26 cellular contexts compared by ENCODE assay signal in genomic region chr1:109704173-109704572, GRCh38. TPM values are rescaled to one million over a fixed set of nuclear protein-coding genes. Genes with fewer than 3 reads are reported as not detected.
A peak's percentile ranks its signal among the peaks of the same experiment; 100 is the strongest.
DNase-seq lines count a peak whose midpoint lies in the region; ATAC-seq, FAIRE-seq and TF ChIP-seq lines count a peak whose summit lies in the region.
"Had no signal": no experiment of that assay in that cellular context is flagged by ENCODE, and none has a peak within 500 bp of the region (broad histone marks: within the 10 kb centered on the region; RNA-seq: fewer than 3 reads in every experiment).

No MANE protein-coding gene starts in this region.

- no peak for TF ChIP-seq POLR2A in HCT116 (IDR thresholded peaks at IDR 0.05; ENCODE audit: borderline replicate concordance, extremely low read depth, insufficient read depth, insufficient read length)
- no peak for TF ChIP-seq POLR2A in K562 (conservative IDR thresholded peaks at IDR 0.05)
- no peak for TF ChIP-seq POLR2A in GM18505 (IDR thresholded peaks at IDR 0.05; ENCODE audit: borderline replicate concordance, extremely low read depth, insufficient read depth, insufficient read length)
- TF ChIP-seq POLR2A in esophagus squamous epithelium (IDR thresholded peaks at IDR 0.05) = no peak

- CTCF ChIA-PET in HCT116 (lab: Charles Lee) (no interaction called here), K562 (lab: Yijun Ruan, JAX; ENCODE audit: low intra/inter-chr PET ratio) (interaction anchor here (1.6 kb wide), 1 partner anchor 61 kb away, joined by 6 read pairs; no protein-coding TSS in a partner anchor)

- no peaks in the 10 kb centered on the region for H3K9me2 ChIP-seq in HCT116 (ENCODE audit: insufficient read depth)

- peak; percentile 30; the same call in 1 of the 2 replicates for TF ChIP-seq RAD21 in HCT116 (IDR thresholded peaks at IDR 0.05; ENCODE audit: low read depth)
- TF ChIP-seq RAD21 in K562 (CRISPR knock-in tag; conservative IDR thresholded peaks at IDR 0.05 in 1 of 2, IDR thresholded peaks at IDR 0.05 in 1 of 2) = peak in 1 of 2 experiments; percentile 25; a peak in 1 of 4 replicates

- no peak overlapping the region for H3K4me3 ChIP-seq in BE2C (ENCODE audit: low read depth, low read length)
- H3K4me3 ChIP-seq in HCT116 (replicated peaks in 1 of 2; ENCODE audit: low read depth in 1 of 2, low read length in 2 of 2) = no peak overlapping the region
- H3K4me3 ChIP-seq in K562 = no peak overlapping the region
- no peak overlapping the region for H3K4me3 ChIP-seq in esophagus squamous epithelium
- H3K4me3 ChIP-seq: BLaER1, sigmoid colon, stomach had no signal

- no peak for TF ChIP-seq EP300 in K562 (IDR thresholded peaks at IDR 0.05; ENCODE audit: low read length)

- FAIRE-seq in K562 (lab: Jason Lieb, UNC) = no peak
- FAIRE-seq: D721Med, G401.6, urothelium cell line had no signal

- H4K20me1 ChIP-seq in HCT116 (ENCODE audit: insufficient read depth) (no peaks in the 10 kb centered on the region), K562 (replicated peaks; ENCODE audit: control insufficient read depth, insufficient read depth, low read length) (no peaks in the 10 kb centered on the region)
- H4K20me1 ChIP-seq: BLaER1 had no signal

- intact Hi-C loops in HCT116 (cut with micrococcal nuclease) = no loop called here
- intact Hi-C loops in K562 (cut with micrococcal nuclease) = loop anchor here (5.0 kb wide), 1 partner anchor 62 kb away; no protein-coding TSS in a partner anchor
- intact Hi-C loops in esophagus squamous epithelium (cut with DNase I) = no loop called here

- H3K79me2 ChIP-seq in HCT116 (ENCODE audit: insufficient read depth, low read length) (no peaks in the 10 kb centered on the region), K562 (ENCODE audit: control insufficient read depth, insufficient read depth, low read length) (no peaks in the 10 kb centered on the region)

- RAD21 ChIA-PET in HCT116 (lab: Charles Lee; ENCODE audit: low non-redundant PET in 1 of 2, low total read pairs in 2 of 2, uncharacterized antibody in 2 of 2, unreplicated experiment in 2 of 2) = no interaction called here

- TF ChIP-seq CTCF in BE2C (IDR thresholded peaks at IDR 0.05; ENCODE audit: low read depth, low read length) = peak; percentile 17; the same call in 1 of the 2 replicates
- no peak for TF ChIP-seq CTCF in HCT116 (IDR thresholded peaks at IDR 0.05 in 2 of 3, conservative IDR thresholded peaks at IDR 0.05 in 1 of 3; ENCODE audit: borderline replicate concordance in 1 of 3, insufficient read depth in 1 of 3, low read depth in 2 of 3, low read length in 2 of 3)
- peak in 2 of 3 experiments; percentile 10 to 44; a peak in 2 of 6 replicates for TF ChIP-seq CTCF in K562 (IDR thresholded peaks at IDR 0.05 in 2 of 3, conservative IDR thresholded peaks at IDR 0.05 in 1 of 3; ENCODE audit: insufficient read depth in 2 of 3, low read depth in 1 of 3, low read length in 3 of 3)
- no peak for TF ChIP-seq CTCF in esophagus squamous epithelium (IDR thresholded peaks at IDR 0.05)

- H3K36me3 ChIP-seq in BE2C = no peaks in the 10 kb centered on the region
- no peaks in the 10 kb centered on the region for H3K36me3 ChIP-seq in HCT116 (ENCODE audit: control insufficient read depth in 1 of 2, insufficient read depth in 2 of 2, low read length in 2 of 2)
- no peaks in the 10 kb centered on the region for H3K36me3 ChIP-seq in K562 (ENCODE audit: control insufficient read depth, insufficient read depth, low read length)
- H3K36me3 ChIP-seq in esophagus squamous epithelium = no peaks in the 10 kb centered on the region
- H3K36me3 ChIP-seq: BLaER1, sigmoid colon, stomach had no signal

- H3K9me3 ChIP-seq in BE2C (no peaks in the 10 kb centered on the region), HCT116 (ENCODE audit: control insufficient read depth in 1 of 2, insufficient read depth in 1 of 2, low read depth in 1 of 2, low read length in 2 of 2) (peaks cover 0 to 6% of the 10 kb centered on the region in 2 experiments; a peak in 1 of 4 replicates), K562 (replicated peaks; ENCODE audit: control insufficient read depth, insufficient read depth, low read depth, low read length) (peaks cover 12% of the 10 kb centered on the region), esophagus squamous epithelium (peaks cover 0 to 23% (median 0%) of the 10 kb centered on the region in 3 donors)
- H3K9me3 ChIP-seq: sigmoid colon had no signal

- H3K9ac ChIP-seq in HCT116 (ENCODE audit: low read length) (no peak overlapping the region), K562 (ENCODE audit: insufficient read depth in 1 of 2, low read depth in 2 of 2, low read length in 2 of 2) (no peak overlapping the region)
- H3K9ac ChIP-seq: BLaER1 had no signal

- H3K4me2 ChIP-seq in HCT116 (ENCODE audit: low read length) (no peak overlapping the region), K562 (ENCODE audit: insufficient read depth, low read length) (no peak overlapping the region)
- H3K4me2 ChIP-seq: BLaER1 had no signal

- ATAC-seq in HCT116 = no peak
- ATAC-seq in K562 = no peak
- no peak for ATAC-seq in GM18505 (IDR thresholded peaks at IDR 0.05; ENCODE audit: unreplicated experiment)
- ATAC-seq in GM21619 (IDR thresholded peaks at IDR 0.05; ENCODE audit: unreplicated experiment) = no peak
- ATAC-seq: activated T-helper 17 cell treated with anti-CD3 and anti-CD28 coated beads, Interleukin-2, amount 50 U/mL, for 72 hours had no signal

- H3K27ac ChIP-seq in HCT116 (ENCODE audit: low read depth, low read length) (no peak overlapping the region), K562 (ENCODE audit: extremely low read depth, low read depth, low read length) (no peak overlapping the region), esophagus squamous epithelium (no peak overlapping the region)
- H3K27ac ChIP-seq: BLaER1, sigmoid colon, stomach had no signal

- BruUV-seq in HCT116 (replicated peaks; lab: Mats Ljungman, UMichigan) (no TSS peak), K562 (replicated peaks; lab: Mats Ljungman, UMichigan) (no TSS peak)

- POLR2A ChIA-PET in HCT116 (lab: Charles Lee) = no interaction called here
- POLR2A ChIA-PET in K562 (lab: Yijun Ruan, JAX) = interaction anchor here (0.6 to 0.8 kb wide), 2 partner anchors 31 to 440 kb away, joined by 3 read pairs; no protein-coding TSS in a partner anchor

- 0 out of 2 replicates have a peak, but pooled peaks cover 3% of the 10 kb centered on the region for H3K4me1 ChIP-seq in BE2C
- no peaks in the 10 kb centered on the region for H3K4me1 ChIP-seq in HCT116 (ENCODE audit: control insufficient read depth in 1 of 2, insufficient read depth in 2 of 2, low read length in 2 of 2)
- no peaks in the 10 kb centered on the region for H3K4me1 ChIP-seq in K562 (replicated peaks in 1 of 2; ENCODE audit: control insufficient read depth in 2 of 2, insufficient read depth in 2 of 2, low read length in 2 of 2)
- no peaks in the 10 kb centered on the region for H3K4me1 ChIP-seq in esophagus squamous epithelium
- H3K4me1 ChIP-seq: BLaER1, sigmoid colon had no signal

- 9% methylated on average over 8 of the region's 8 CpGs for WGBS in K562 (ENCODE audit: insufficient coverage, low coverage, missing lambda C conversion rate)
- 71 to 83% methylated on average over 8 of the region's 8 CpGs for WGBS in esophagus squamous epithelium, 2 donors

- H3K9me1 ChIP-seq in K562 (ENCODE audit: control insufficient read depth, insufficient read depth, low read length) = no peaks in the 10 kb centered on the region

- in situ Hi-C loops in K562 (cut with MboI) = no loop called here

- DNase-seq in BE2C = no peak
- DNase-seq in HCT116 (ENCODE audit: low read depth, low spot score) = no peak
- peak; percentile 2 to 11 (median 6) for DNase-seq in K562 (ENCODE audit: extremely low read depth in 1 of 4, low spot score in 3 of 4)
- DNase-seq in kidney tubule cell (ENCODE audit: low spot score) = peak; percentile 0
- DNase-seq in NCI-H2029 (lab: John Stamatoyannopoulos, UW) = no peak
- DNase-seq in esophagus squamous epithelium (lab: John Stamatoyannopoulos, UW) = no peak
- DNase-seq: activated naive CD8-positive, alpha-beta T cell treated with anti-CD3 and anti-CD28 coated beads, Interleukin-2, amount 10 ng/mL, durations not matched to agents 7 days and 5 days; glutamatergic neuron; immature natural killer cell; NCI-H2029 treated with DMSO at 0.1 percent for 48 hours; NCI-H524; SIG-M5; sigmoid colon; stimulated activated CD4-positive, alpha-beta T cell treated with anti-CD3 and anti-CD28 coated beads, Interleukin-1b, Interleukin-23, amount 100 ng/mL, for 48 hours; stomach; T-helper 2 cell had no signal

- no peak overlapping the region for H2AFZ ChIP-seq in HCT116 (ENCODE audit: low read depth, low read length, poor library complexity, severe bottlenecking)
- no peak overlapping the region for H2AFZ ChIP-seq in K562 (ENCODE audit: low read depth, low read length)

- no peaks in the 10 kb centered on the region for H3K27me3 ChIP-seq in BE2C
- H3K27me3 ChIP-seq in HCT116 (ENCODE audit: insufficient read depth, low read length) = no peaks in the 10 kb centered on the region
- H3K27me3 ChIP-seq in K562 (ENCODE audit: control insufficient read depth in 2 of 2, insufficient read depth in 2 of 2, low read length in 2 of 2) = peaks cover 0 to 8% of the 10 kb centered on the region in 2 experiments; a peak in 2 of 5 replicates
- H3K27me3 ChIP-seq in esophagus squamous epithelium = no peaks in the 10 kb centered on the region
- H3K27me3 ChIP-seq: BLaER1, sigmoid colon, stomach had no signal

RNA-seq across cellular contexts. Expression of gene GSTM5, which starts 7.9 kb away (rescaled TPM):
- not detected for polyA plus RNA-seq in BE2C (2012; ENCODE audit: insufficient read depth, insufficient read length, low read depth)
- not detected for total RNA-seq in HCT116 (2021; ENCODE audit: unreplicated experiment)
- not detected in 2 replicates for polyA plus RNA-seq in HCT116 (2012)
- total RNA-seq in K562 (2011; cell fraction: chromatin; rRNA removed; ENCODE audit: low replicate concordance) = 0.16 TPM in 1 of 2 replicates, not detected in the other
- 0.17 TPM in 1 of 2 replicates, not detected in the other for total RNA-seq in K562 (2011; cell fraction: nucleolus; rRNA removed)
- 0.15 and 0.23 TPM in 2 replicates for total RNA-seq in K562 (2011; cell fraction: nucleoplasm; rRNA removed)
- not detected in 2 replicates for total RNA-seq in K562 (2014; rRNA removed)
- total RNA-seq in K562 (2014; rRNA removed; fragmentation: Illumina TruSeq; extraction: Trizol) = not detected in 2 replicates
- not detected in 2 replicates for total RNA-seq in K562 (2015; rRNA removed; fragmentation: Illumina TruSeq; extraction: Trizol)
- total RNA-seq in K562 (2021) = not detected in 2 replicates
- polyA plus RNA-seq in K562 (2011; rRNA removed) = not detected in 2 replicates
- not detected in 2 replicates for polyA plus RNA-seq in K562 (2011; cell fraction: cytosol; rRNA removed)
- 0.15 TPM in 1 of 2 replicates, not detected in the other for polyA plus RNA-seq in K562 (2011; cell fraction: nucleus; rRNA removed)
- polyA plus RNA-seq in K562 (2012) = not detected in 2 replicates
- not detected in 2 replicates for polyA plus RNA-seq in K562 (2014; fragmentation: Illumina TruSeq; extraction: Trizol)
- not detected for polyA plus RNA-seq in K562 (2014; fragmentation: Nextera tagmentation; extraction: Ambion mirVana)
- polyA plus RNA-seq in K562 (2014; rRNA removed) = not detected in 2 replicates
- not detected in 2 replicates for polyA minus RNA-seq in K562 (2011; rRNA and poly(A)+ RNA removed)
- not detected in 2 replicates for polyA minus RNA-seq in K562 (2011; cell fraction: cytosol; rRNA and poly(A)+ RNA removed)
- under 0.01 and 0.11 TPM in 2 replicates for polyA minus RNA-seq in K562 (2011; cell fraction: nucleus; rRNA and poly(A)+ RNA removed)
- 1 to 10 TPM in 2 of 4 donors, not detected in 2; 2.2 to 4.6 TPM for total RNA-seq in esophagus squamous epithelium
- total RNA-seq: activated CD8-positive, alpha-beta memory T cell treated with anti-CD3 and anti-CD28 coated beads for 36 hours; activated naive CD8-positive, alpha-beta T cell treated with anti-CD3 and anti-CD28 coated beads, Interleukin-2, amount 10 ng/mL, durations not matched to agents 7 days and 5 days; activated T-helper 17 cell treated with anti-CD3 and anti-CD28 coated beads, Interleukin-2, amount 50 U/mL, for 72 hours; lung microvascular endothelial cell; osteocyte had no signal

RNA-seq across cellular contexts. Expression of gene GSTM1, which starts 16.6 kb away (rescaled TPM):
- polyA plus RNA-seq in BE2C (2012; ENCODE audit: insufficient read depth, insufficient read length, low read depth) = 0.96 TPM
- total RNA-seq in HCT116 (2021; ENCODE audit: unreplicated experiment) (not detected), K562 (2014; rRNA removed) (not detected in 2 replicates), K562 (2014; rRNA removed; fragmentation: Illumina TruSeq; extraction: Trizol) (not detected in 2 replicates), K562 (2015; rRNA removed; fragmentation: Illumina TruSeq; extraction: Trizol) (not detected in 2 replicates), K562 (2021) (not detected in 2 replicates), esophagus squamous epithelium (100 to 1,000 TPM in 1 of 4 donors, under 1 TPM in 1, not detected in 2; 0.83 to 299 TPM)
- polyA plus RNA-seq in HCT116 (2012) = 0.20 TPM in 1 of 2 replicates, not detected in the other
- 0.65 and 0.70 TPM in 2 replicates for total RNA-seq in K562 (2011; cell fraction: chromatin; rRNA removed; ENCODE audit: low replicate concordance)
- not detected in 2 replicates for total RNA-seq in K562 (2011; cell fraction: nucleolus; rRNA removed)
- total RNA-seq in K562 (2011; cell fraction: nucleoplasm; rRNA removed) = not detected in 2 replicates
- polyA plus RNA-seq in K562 (2011; rRNA removed) (0.14 TPM in 1 of 2 replicates, not detected in the other), K562 (2014; fragmentation: Illumina TruSeq; extraction: Trizol) (not detected in 2 replicates), K562 (2014; fragmentation: Nextera tagmentation; extraction: Ambion mirVana) (not detected), K562 (2014; rRNA removed) (not detected in 2 replicates)
- polyA plus RNA-seq in K562 (2011; cell fraction: cytosol; rRNA removed) = 0.21 and 0.29 TPM in 2 replicates
- 0.59 and 1.3 TPM in 2 replicates for polyA plus RNA-seq in K562 (2011; cell fraction: nucleus; rRNA removed)
- polyA plus RNA-seq in K562 (2012) = 0.07 and 0.40 TPM in 2 replicates
- polyA minus RNA-seq in K562 (2011; rRNA and poly(A)+ RNA removed) = 0.18 and 0.28 TPM in 2 replicates
- polyA minus RNA-seq in K562 (2011; cell fraction: cytosol; rRNA and poly(A)+ RNA removed) = not detected in 2 replicates
- polyA minus RNA-seq in K562 (2011; cell fraction: nucleus; rRNA and poly(A)+ RNA removed) = not detected in 2 replicates
- total RNA-seq: activated CD8-positive, alpha-beta memory T cell treated with anti-CD3 and anti-CD28 coated beads for 36 hours; activated naive CD8-positive, alpha-beta T cell treated with anti-CD3 and anti-CD28 coated beads, Interleukin-2, amount 10 ng/mL, durations not matched to agents 7 days and 5 days; lung microvascular endothelial cell had no signal

RNA-seq across cellular contexts. Expression of gene GSTM2, which starts 36.3 kb away (rescaled TPM):
- polyA plus RNA-seq in BE2C (2012; ENCODE audit: insufficient read depth, insufficient read length, low read depth) = 38.9 TPM
- total RNA-seq in HCT116 (2021; ENCODE audit: unreplicated experiment) (5.9 TPM), K562 (2014; rRNA removed) (1.6 TPM in 2 replicates), K562 (2014; rRNA removed; fragmentation: Illumina TruSeq; extraction: Trizol) (2.5 and 2.6 TPM in 2 replicates), K562 (2015; rRNA removed; fragmentation: Illumina TruSeq; extraction: Trizol) (4.2 TPM in 2 replicates), K562 (2021) (6.4 and 6.8 TPM in 2 replicates), esophagus squamous epithelium (10 to 100 TPM; 17.8 to 87.9 (median 46.2) TPM)
- 3.8 and 5.3 TPM in 2 replicates for polyA plus RNA-seq in HCT116 (2012)
- total RNA-seq in K562 (2011; cell fraction: chromatin; rRNA removed; ENCODE audit: low replicate concordance) = 18.6 and 26.2 TPM in 2 replicates
- 12.3 and 13.0 TPM in 2 replicates for total RNA-seq in K562 (2011; cell fraction: nucleolus; rRNA removed)
- 16.2 and 17.0 TPM in 2 replicates for total RNA-seq in K562 (2011; cell fraction: nucleoplasm; rRNA removed)
- polyA plus RNA-seq in K562 (2011; rRNA removed) (5.4 and 11.9 TPM in 2 replicates), K562 (2014; fragmentation: Illumina TruSeq; extraction: Trizol) (8.6 and 10.9 TPM in 2 replicates), K562 (2014; fragmentation: Nextera tagmentation; extraction: Ambion mirVana) (10 to 100 TPM; 12.4 to 15.1 TPM), K562 (2014; rRNA removed) (7.6 and 7.7 TPM in 2 replicates)
- 7.2 and 11.1 TPM in 2 replicates for polyA plus RNA-seq in K562 (2011; cell fraction: cytosol; rRNA removed)
- 53.6 and 78.5 TPM in 2 replicates for polyA plus RNA-seq in K562 (2011; cell fraction: nucleus; rRNA removed)
- polyA plus RNA-seq in K562 (2012) = 12.4 and 26.5 TPM in 2 replicates
- polyA minus RNA-seq in K562 (2011; rRNA and poly(A)+ RNA removed) = 4.1 and 4.3 TPM in 2 replicates
- 0.95 and 2.5 TPM in 2 replicates for polyA minus RNA-seq in K562 (2011; cell fraction: cytosol; rRNA and poly(A)+ RNA removed)
- polyA minus RNA-seq in K562 (2011; cell fraction: nucleus; rRNA and poly(A)+ RNA removed) = 5.1 and 10.0 TPM in 2 replicates

RNA-seq across cellular contexts. Expression of gene GSTM3, which starts 36.7 kb away (rescaled TPM):
- polyA plus RNA-seq in BE2C (2012; ENCODE audit: insufficient read depth, insufficient read length, low read depth) = 71.4 TPM
- total RNA-seq in HCT116 (2021; ENCODE audit: unreplicated experiment) = 0.39 TPM
- polyA plus RNA-seq in HCT116 (2012) = not detected in 2 replicates
- total RNA-seq in K562 (2011; cell fraction: chromatin; rRNA removed; ENCODE audit: low replicate concordance) = 1.2 and 1.8 TPM in 2 replicates
- total RNA-seq in K562 (2011; cell fraction: nucleolus; rRNA removed) = 1.1 and 2.7 TPM in 2 replicates
- total RNA-seq in K562 (2011; cell fraction: nucleoplasm; rRNA removed) = 1.8 and 2.6 TPM in 2 replicates
- total RNA-seq in K562 (2014; rRNA removed) = 2.3 and 4.3 TPM in 2 replicates
- 5.5 and 7.2 TPM in 2 replicates for total RNA-seq in K562 (2014; rRNA removed; fragmentation: Illumina TruSeq; extraction: Trizol)
- 4.1 and 4.5 TPM in 2 replicates for total RNA-seq in K562 (2015; rRNA removed; fragmentation: Illumina TruSeq; extraction: Trizol)
- total RNA-seq in K562 (2021) = 3.9 and 5.7 TPM in 2 replicates
- polyA plus RNA-seq in K562 (2011; rRNA removed) = 17.5 and 22.3 TPM in 2 replicates
- 10.2 and 17.2 TPM in 2 replicates for polyA plus RNA-seq in K562 (2011; cell fraction: cytosol; rRNA removed)
- 5.5 and 10.1 TPM in 2 replicates for polyA plus RNA-seq in K562 (2011; cell fraction: nucleus; rRNA removed)
- 10.9 and 11.4 TPM in 2 replicates for polyA plus RNA-seq in K562 (2012)
- 8.9 and 9.5 TPM in 2 replicates for polyA plus RNA-seq in K562 (2014; fragmentation: Illumina TruSeq; extraction: Trizol)
- polyA plus RNA-seq in K562 (2014; fragmentation: Nextera tagmentation; extraction: Ambion mirVana) = 10 to 100 TPM; 23.1 to 24.5 TPM
- 8.9 and 9.4 TPM in 2 replicates for polyA plus RNA-seq in K562 (2014; rRNA removed)
- polyA minus RNA-seq in K562 (2011; rRNA and poly(A)+ RNA removed) = 8.5 and 12.1 TPM in 2 replicates
- polyA minus RNA-seq in K562 (2011; cell fraction: cytosol; rRNA and poly(A)+ RNA removed) = 2.6 and 5.3 TPM in 2 replicates
- polyA minus RNA-seq in K562 (2011; cell fraction: nucleus; rRNA and poly(A)+ RNA removed) = 1.2 and 3.3 TPM in 2 replicates
- total RNA-seq in esophagus squamous epithelium = 100 to 1,000 TPM in 2 of 4 donors, 10 to 100 TPM in 2; 86.2 to 273 (median 150) TPM

RNA-seq across cellular contexts. Expression of gene GSTM4, which starts 48.3 kb away (rescaled TPM):
- 36.2 TPM for polyA plus RNA-seq in BE2C (2012; ENCODE audit: insufficient read depth, insufficient read length, low read depth)
- total RNA-seq in HCT116 (2021; ENCODE audit: unreplicated experiment) = 15.9 TPM
- polyA plus RNA-seq in HCT116 (2012) = 14.9 and 18.0 TPM in 2 replicates
- total RNA-seq in K562 (2011; cell fraction: chromatin; rRNA removed; ENCODE audit: low replicate concordance) = 32.6 and 57.2 TPM in 2 replicates
- total RNA-seq in K562 (2011; cell fraction: nucleolus; rRNA removed) = 42.2 and 42.5 TPM in 2 replicates
- total RNA-seq in K562 (2011; cell fraction: nucleoplasm; rRNA removed) = 35.5 and 39.5 TPM in 2 replicates
- total RNA-seq in K562 (2014; rRNA removed) = 18.8 and 26.8 TPM in 2 replicates
- 21.0 and 22.2 TPM in 2 replicates for total RNA-seq in K562 (2014; rRNA removed; fragmentation: Illumina TruSeq; extraction: Trizol)
- total RNA-seq in K562 (2015; rRNA removed; fragmentation: Illumina TruSeq; extraction: Trizol) = 25.0 and 29.7 TPM in 2 replicates
- 38.8 and 41.0 TPM in 2 replicates for total RNA-seq in K562 (2021)
- polyA plus RNA-seq in K562 (2011; rRNA removed) = 45.0 and 57.0 TPM in 2 replicates
- 55.3 and 58.1 TPM in 2 replicates for polyA plus RNA-seq in K562 (2011; cell fraction: cytosol; rRNA removed)
- 108 and 111 TPM in 2 replicates for polyA plus RNA-seq in K562 (2011; cell fraction: nucleus; rRNA removed)
- 44.6 and 53.5 TPM in 2 replicates for polyA plus RNA-seq in K562 (2012)
- polyA plus RNA-seq in K562 (2014; fragmentation: Illumina TruSeq; extraction: Trizol) = 53.4 and 56.1 TPM in 2 replicates
- 10 to 100 TPM; 30.5 to 39.2 TPM for polyA plus RNA-seq in K562 (2014; fragmentation: Nextera tagmentation; extraction: Ambion mirVana)
- polyA plus RNA-seq in K562 (2014; rRNA removed) = 38.4 and 46.2 TPM in 2 replicates
- 26.7 and 29.8 TPM in 2 replicates for polyA minus RNA-seq in K562 (2011; rRNA and poly(A)+ RNA removed)
- 19.7 and 21.8 TPM in 2 replicates for polyA minus RNA-seq in K562 (2011; cell fraction: cytosol; rRNA and poly(A)+ RNA removed)
- 24.2 and 40.5 TPM in 2 replicates for polyA minus RNA-seq in K562 (2011; cell fraction: nucleus; rRNA and poly(A)+ RNA removed)
- total RNA-seq in esophagus squamous epithelium = 10 to 100 TPM; 13.5 to 53.5 (median 29.4) TPM

Comparison
In these comparisons a context has a peak if more than half of its experiments do, and no peak if none do; other contexts are left out.
1. DNase-seq: peak in K562 (4 of 4) and kidney tubule cell (single experiment); none in BE2C (single experiment), HCT116 (single experiment), NCI-H2029 (single experiment) and esophagus squamous epithelium (single experiment).
2. CTCF ChIP-seq: peak in BE2C (single experiment) and K562 (2 of 3); none in HCT116 (0 of 3) and esophagus squamous epithelium (0 of 6).